Comparison of ENCODE assay signal across 1 cellular context in genomic region chr11:134414036-134414731, GRCh38.
TF ChIP-seq lines count a peak whose summit lies in the region.

No MANE protein-coding gene starts in this region.

TF ChIP-seq in GM23338, 12 proteins besides CTCF, POLR2A, EP300 and RAD21 (continued from another document):
- no peak for TF ChIP-seq ETS1 (IDR thresholded peaks at IDR 0.05)
- no peak for TF ChIP-seq ZNF462 (CRISPR knock-in tag; IDR thresholded peaks at IDR 0.05)
TF ChIP-seq in GM23338: peak in this region for 0.
